ENCODE assay signal across 8 cellular contexts in genomic region chr17:46190763-46191162, GRCh38. TPM values are rescaled to one million over a fixed set of nuclear protein-coding genes. Genes with fewer than 3 reads are reported as not detected.
DNase-seq lines count a peak whose midpoint lies in the region; ATAC-seq and TF ChIP-seq lines count a peak whose summit lies in the region.

No MANE protein-coding gene starts in this region.

- H3K9me3 ChIP-seq in neural progenitor cell (ENCODE audit: low read depth): no peaks in the 10 kb centered on the region

- no peaks in the 10 kb centered on the region for H3K27me3 ChIP-seq in neural progenitor cell

- H3K79me2 ChIP-seq in neural progenitor cell (ENCODE audit: low read depth): peaks cover 93% of the 10 kb centered on the region

- peak overlapping the region; percentile 98 for H3K4me3 ChIP-seq in neural progenitor cell

- no peaks in the 10 kb centered on the region for H3K36me3 ChIP-seq in neural progenitor cell

- peaks cover 82% of the 10 kb centered on the region for H4K20me1 ChIP-seq in neural progenitor cell (ENCODE audit: low read depth)

- BruUV-seq in Calu3 (replicated peaks; lab: Mats Ljungman, UMichigan): no TSS peak

- CTCF ChIA-PET in Calu3 (lab: Charles Lee): no interaction called here

- H3K36me3 Mint-ChIP-seq in Calu3 (ENCODE audit: insufficient read depth, unreplicated experiment) (peaks cover 66% of the 10 kb centered on the region), neural progenitor cell (peaks cover 12% of the 10 kb centered on the region)
- H3K36me3 Mint-ChIP-seq in effector memory CD8-positive, alpha-beta T cell (ENCODE audit: insufficient read depth): peaks cover 62% of the 10 kb centered on the region

- no peak overlapping the region for H3K9ac ChIP-seq in neural progenitor cell

- H3K27ac Mint-ChIP-seq in Calu3 (ENCODE audit: unreplicated experiment): peak overlapping the region; percentile 99
- H3K27ac Mint-ChIP-seq in effector memory CD8-positive, alpha-beta T cell: peak overlapping the region; percentile 96 to 99
- no peak overlapping the region for H3K27ac Mint-ChIP-seq in neural progenitor cell

- H3K4me1 Mint-ChIP-seq in Calu3 (ENCODE audit: low read depth, unreplicated experiment) (peaks cover 57% of the 10 kb centered on the region), neural progenitor cell (peaks cover 46% of the 10 kb centered on the region)
- H3K4me1 Mint-ChIP-seq in effector memory CD8-positive, alpha-beta T cell (ENCODE audit: low read depth in 2 of 2): peaks cover 58 to 71% of the 10 kb centered on the region in 2 donors

- TF ChIP-seq CTCF in Calu3 (IDR thresholded peaks at IDR 0.05; ENCODE audit: unreplicated experiment) (no peak), neural progenitor cell (IDR thresholded peaks at IDR 0.05) (no peak)

- peaks cover 38% of the 10 kb centered on the region for H3F3A ChIP-seq in neural progenitor cell (ENCODE audit: low read depth)

- intact Hi-C loops in Calu3 (cut with micrococcal nuclease; ENCODE audit: unreplicated experiment): loop anchor here (5.0 kb wide), 2 partner anchors 77 to 188 kb away; no protein-coding TSS in a partner anchor

- DNase-seq in Calu3 (no peak), OCI-M1 (lab: John Stamatoyannopoulos, UW) (peak; percentile 21), neural progenitor cell (ENCODE audit: low spot score) (no peak), GM03348 (ENCODE audit: low spot score) (no peak), HuH-7 (ENCODE audit: low spot score) (no peak), NCI-H1105 treated with DMSO at 0.1 percent for 48 hours (lab: John Stamatoyannopoulos, UW) (no peak), NOMO-1 treated with DMSO at 0.1 percent for 48 hours (lab: John Stamatoyannopoulos, UW; ENCODE audit: unreplicated experiment) (no peak)
- DNase-seq in effector memory CD8-positive, alpha-beta T cell: no peak

- H3K9me3 Mint-ChIP-seq in Calu3 (ENCODE audit: low read depth, unreplicated experiment) (no peaks in the 10 kb centered on the region), neural progenitor cell (no peaks in the 10 kb centered on the region)
- no peaks in the 10 kb centered on the region for H3K9me3 Mint-ChIP-seq in effector memory CD8-positive, alpha-beta T cell

- no peak overlapping the region for H3K27ac ChIP-seq in neural progenitor cell

- no peak for ATAC-seq in effector memory CD8-positive, alpha-beta T cell (replicated peaks)

- H3K4me1 ChIP-seq in neural progenitor cell: peaks cover 51% of the 10 kb centered on the region

- H3K4me3 Mint-ChIP-seq in Calu3 (ENCODE audit: low read depth, unreplicated experiment) (peak overlapping the region; percentile 95), neural progenitor cell (peak overlapping the region; percentile 92)
- H3K4me3 Mint-ChIP-seq in effector memory CD8-positive, alpha-beta T cell: peak overlapping the region; percentile 93 to 96

- H3K27me3 Mint-ChIP-seq in Calu3 (ENCODE audit: unreplicated experiment): no peaks in the 10 kb centered on the region
- no peaks in the 10 kb centered on the region for H3K27me3 Mint-ChIP-seq in effector memory CD8-positive, alpha-beta T cell
- H3K27me3 Mint-ChIP-seq in neural progenitor cell (ENCODE audit: insufficient read depth, low read depth): peaks cover 2% of the 10 kb centered on the region

- peak overlapping the region; percentile 89 for H3K4me2 ChIP-seq in neural progenitor cell

- H2AFZ ChIP-seq in neural progenitor cell (replicated peaks): no peak overlapping the region

RNA-seq across cellular contexts. Expression of gene KANSL1, which starts 2.5 kb away (rescaled TPM):
- total RNA-seq in Calu3 (2022): 187 and 190 TPM in 2 replicates
- total RNA-seq in neural progenitor cell (ENCODE audit: low replicate concordance): 114 and 136 TPM in 2 replicates
